Comparison of ENCODE assay signal across 15 cellular contexts in genomic region chr2:20915271-20915670, GRCh38.
DNase-seq lines count a peak whose midpoint lies in the region; TF ChIP-seq lines count a peak whose summit lies in the region.
"Had no signal": no experiment of that assay in that cellular context is flagged by ENCODE, and none has a peak within 500 bp of the region (broad histone marks: within the 10 kb centered on the region; RNA-seq: fewer than 3 reads in every experiment).

No MANE protein-coding gene starts in this region.

- H3K27me3 ChIP-seq in neural progenitor cell (no peaks in the 10 kb centered on the region), SJCRH30 (peaks cover 19% of the 10 kb centered on the region; the same call in 1 of the 2 replicates)

- no peaks in the 10 kb centered on the region for H3K4me1 ChIP-seq in neural progenitor cell
- H3K4me1 ChIP-seq in SJCRH30 = peaks cover 6% of the 10 kb centered on the region; the same call in 1 of the 2 replicates
- H3K4me1 ChIP-seq: HAP-1 had no signal

- no peak overlapping the region for H2AFZ ChIP-seq in neural progenitor cell (replicated peaks)

- H3K4me2 ChIP-seq in neural progenitor cell = no peak overlapping the region

- no peak for DNase-seq in RWPE1 (ENCODE audit: low spot score)
- DNase-seq in islet precursor cell = peak; percentile 50
- DNase-seq in neural progenitor cell (ENCODE audit: low spot score) = no peak
- DNase-seq in activated CD4-positive, alpha-beta T cell treated with anti-CD3 and anti-CD28 coated beads for 1 hour = no peak
- DNase-seq in GM20000 (ENCODE audit: low spot score) = no peak
- DNase-seq in SJCRH30 = no peak
- DNase-seq: C1 segment of cervical spinal cord; Calu3; CD4-positive, alpha-beta memory T cell; COR-L47; DMS53; DMS79 treated with DMSO at 0.1 percent for 48 hours; GOT3; HFFc6 had no signal

- CTCF ChIA-PET in RWPE1 (lab: Yijun Ruan, JAX) = no interaction called here

- H3K27ac ChIP-seq in RWPE1 = peak overlapping the region; percentile 95; the same call in 1 of the 2 replicates
- H3K27ac ChIP-seq in neural progenitor cell = no peak overlapping the region
- no peak overlapping the region for H3K27ac ChIP-seq in SJCRH30

- H3K4me3 ChIP-seq in neural progenitor cell = no peak overlapping the region
- H3K4me3 ChIP-seq in SJCRH30 = no peak overlapping the region
- H3K4me3 ChIP-seq: HAP-1 had no signal

- H3K36me3 ChIP-seq in neural progenitor cell = no peaks in the 10 kb centered on the region
- H3K36me3 ChIP-seq in SJCRH30 = no peaks in the 10 kb centered on the region
- H3K36me3 ChIP-seq: HAP-1 had no signal

- H3K36me3 Mint-ChIP-seq in neural progenitor cell = no peaks in the 10 kb centered on the region

- peaks cover 9% of the 10 kb centered on the region for H3K9me3 Mint-ChIP-seq in neural progenitor cell
- H3K9me3 Mint-ChIP-seq: HFFc6 had no signal

- H3K79me2 ChIP-seq in neural progenitor cell (ENCODE audit: low read depth) = no peaks in the 10 kb centered on the region

- TF ChIP-seq CTCF in RWPE1 (conservative IDR thresholded peaks at IDR 0.05; ENCODE audit: low read depth) = no peak
- no peak for TF ChIP-seq CTCF in neural progenitor cell (IDR thresholded peaks at IDR 0.05)
- TF ChIP-seq CTCF in GM20000 (IDR thresholded peaks at IDR 0.05; ENCODE audit: extremely low read depth, missing control alignments) = no peak

- H3K4me1 Mint-ChIP-seq in neural progenitor cell = peaks cover 16% of the 10 kb centered on the region

- no peak overlapping the region for H3K4me3 Mint-ChIP-seq in neural progenitor cell
- H3K4me3 Mint-ChIP-seq: CD4-positive, alpha-beta memory T cell; HFFc6 had no signal

- H3K9ac ChIP-seq in neural progenitor cell = no peak overlapping the region

- H4K20me1 ChIP-seq in neural progenitor cell (ENCODE audit: low read depth) = no peaks in the 10 kb centered on the region

- peak overlapping the region; percentile 88 for H3K27ac Mint-ChIP-seq in neural progenitor cell
- H3K27ac Mint-ChIP-seq: HFFc6 had no signal

- no peaks in the 10 kb centered on the region for H3F3A ChIP-seq in neural progenitor cell (ENCODE audit: low read depth)

- H3K9me3 ChIP-seq in neural progenitor cell (ENCODE audit: low read depth) = no peaks in the 10 kb centered on the region
- H3K9me3 ChIP-seq in SJCRH30 (replicated peaks) = no peaks in the 10 kb centered on the region
- H3K9me3 ChIP-seq: HAP-1 had no signal

- peaks cover 18% of the 10 kb centered on the region for H3K27me3 Mint-ChIP-seq in neural progenitor cell (ENCODE audit: insufficient read depth, low read depth)

- POLR2A ChIA-PET in RWPE1 (lab: Yijun Ruan, JAX; ENCODE audit: low non-redundant PET) = no interaction called here
